In genomic region chr2:127197475-127198385, GRCh38 we compare ENCODE assay signal across 9 cellular contexts. TPM values are rescaled to one million over a fixed set of nuclear protein-coding genes. Genes with fewer than 3 reads are reported as not detected.
DNase-seq lines count a peak whose midpoint lies in the region; ATAC-seq and TF ChIP-seq lines count a peak whose summit lies in the region.
"Had no signal": no experiment of that assay in that cellular context is flagged by ENCODE, and none has a peak within 500 bp of the region (broad histone marks: within the 10 kb centered on the region; RNA-seq: fewer than 3 reads in every experiment).

No MANE protein-coding gene starts in this region.

- ATAC-seq in HG03521 (IDR thresholded peaks at IDR 0.05; ENCODE audit: unreplicated experiment) (peak; percentile 80), HG02970 (IDR thresholded peaks at IDR 0.05; ENCODE audit: low FRiP score, unreplicated experiment) (no peak)

- no peaks in the 10 kb centered on the region for H4K20me1 ChIP-seq in osteoblast (ENCODE audit: insufficient read depth, low read length)
- H4K20me1 ChIP-seq: BLaER1 treated with 17β-estradiol and CSF1 and Interleukin-3, amounts not matched to agents 10 nM and 100 nM had no signal

- H3K4me2 ChIP-seq in osteoblast (ENCODE audit: insufficient read depth, low read length): peak overlapping the region; percentile 32
- H3K4me2 ChIP-seq: BLaER1 treated with 17β-estradiol and CSF1 and Interleukin-3, amounts not matched to agents 10 nM and 100 nM had no signal

- H3K79me2 ChIP-seq in osteoblast (ENCODE audit: insufficient read depth, low read length): no peaks in the 10 kb centered on the region

- peak; percentile 41 to 42 for DNase-seq in activated CD4-positive, alpha-beta T cell treated with anti-CD3 and anti-CD28 coated beads for 24 hours (ENCODE audit: low read depth in 2 of 2)
- no peak for DNase-seq in activated CD4-positive, alpha-beta T cell treated with anti-CD3 and anti-CD28 coated beads for 1 hour
- DNase-seq in NCI-H82 (lab: John Stamatoyannopoulos, UW): peak; percentile 92
- peak; percentile 11 to 14 for DNase-seq in activated CD8-positive, alpha-beta memory T cell treated with anti-CD3 and anti-CD28 coated beads for 1 hour (ENCODE audit: extremely low read depth in 1 of 2, low read depth in 1 of 2)
- peak; percentile 76 for DNase-seq in epithelial cell of esophagus (ENCODE audit: low read depth)
- peak; percentile 89 for DNase-seq in osteoblast (ENCODE audit: insufficient read length, low spot score, missing footprints)

- H3K36me3 ChIP-seq in osteoblast (ENCODE audit: insufficient read depth, low read length): no peaks in the 10 kb centered on the region
- H3K36me3 ChIP-seq: BLaER1 treated with 17β-estradiol and CSF1 and Interleukin-3, amounts not matched to agents 10 nM and 100 nM had no signal

- H3K4me1 ChIP-seq in osteoblast (ENCODE audit: insufficient read depth, low read length): peaks cover 16% of the 10 kb centered on the region
- H3K4me1 ChIP-seq: BLaER1 treated with 17β-estradiol and CSF1 and Interleukin-3, amounts not matched to agents 10 nM and 100 nM had no signal

- TF ChIP-seq CTCF in epithelial cell of esophagus (IDR thresholded peaks at IDR 0.05; ENCODE audit: insufficient read depth, low read depth, low read length, missing control alignments) (peak; percentile 71), osteoblast (IDR thresholded peaks at IDR 0.05; ENCODE audit: extremely low read depth, low read depth, low read length) (peak; percentile 68)

- H3K9me3 ChIP-seq in osteoblast (ENCODE audit: low read depth, low read length): no peaks in the 10 kb centered on the region

- peak overlapping the region; percentile 25 for H2AFZ ChIP-seq in osteoblast (ENCODE audit: low read length)

- H3K4me3 ChIP-seq in epithelial cell of esophagus (ENCODE audit: low read length) (no peak overlapping the region), osteoblast (ENCODE audit: insufficient read depth, low read length) (no peak overlapping the region)
- H3K4me3 ChIP-seq: BLaER1 treated with 17β-estradiol and CSF1 and Interleukin-3, amounts not matched to agents 10 nM and 100 nM had no signal

- no peak overlapping the region for H3K27ac ChIP-seq in osteoblast (ENCODE audit: low read depth, low read length)
- H3K27ac ChIP-seq: BLaER1 treated with 17β-estradiol and CSF1 and Interleukin-3, amounts not matched to agents 10 nM and 100 nM had no signal

- H3K27me3 ChIP-seq in osteoblast (ENCODE audit: insufficient read depth, low read length): no peaks in the 10 kb centered on the region
- H3K27me3 ChIP-seq: BLaER1 treated with 17β-estradiol and CSF1 and Interleukin-3, amounts not matched to agents 10 nM and 100 nM had no signal

RNA-seq across cellular contexts. Expression of gene CYP27C1, which starts 22.4 kb away (rescaled TPM):
- total RNA-seq in osteoblast: 2.2 and 2.4 TPM in 2 replicates
